Comparison of ENCODE assay signal across 16 cellular contexts in the genomic region with DNA sequence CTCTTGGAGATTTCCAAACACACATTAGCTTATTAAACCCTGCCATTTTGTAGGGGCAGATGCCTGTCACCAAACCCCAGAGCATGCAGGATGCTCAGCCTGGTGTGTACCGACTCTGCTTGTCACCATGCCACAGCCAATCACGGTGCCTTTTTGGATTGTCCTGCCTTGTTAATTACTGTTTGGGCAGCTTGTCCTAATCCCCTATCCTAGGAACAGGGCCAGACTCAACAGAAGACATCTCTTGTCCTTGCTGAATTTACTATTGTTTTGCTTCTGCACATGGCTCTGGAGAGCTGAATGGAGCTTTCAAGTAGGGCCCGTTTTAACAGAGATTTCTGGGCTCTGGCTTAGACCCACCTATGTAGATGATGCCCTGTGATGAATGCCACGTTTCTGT.
"Had no signal": no experiment of that assay in that cellular context is flagged by ENCODE, and none has a peak within 500 bp of the region (broad histone marks: within the 10 kb centered on the region; RNA-seq: fewer than 3 reads in every experiment).

No MANE protein-coding gene starts in this region.

- ATAC-seq: activated CD8-positive, alpha-beta T cell treated with anti-CD3 and anti-CD28 coated beads, Interleukin-2, amount 10 ng/mL, durations not matched to agents 7 days and 5 days; activated naive CD8-positive, alpha-beta T cell treated with anti-CD3 and anti-CD28 coated beads, Interleukin-2, amount 50 U/mL, for 24 hours; esophagus mucosa; left lung; pancreas had no signal

- DNase-seq: activated CD4-positive, alpha-beta T cell treated with anti-CD3 and anti-CD28 coated beads for 4 hours; activated CD8-positive, alpha-beta memory T cell treated with anti-CD3 and anti-CD28 coated beads, Interleukin-2, amount 50 U/mL, for 48 hours; activated CD8-positive, alpha-beta T cell treated with anti-CD3 and anti-CD28 coated beads, Interleukin-2, amount 10 ng/mL, durations not matched to agents 7 days and 5 days; activated naive CD4-positive, alpha-beta T cell; activated naive CD8-positive, alpha-beta T cell treated with anti-CD3 and anti-CD28 coated beads, Interleukin-2, amount 50 U/mL, for 24 hours; central memory CD4-positive, alpha-beta T cell; dermis blood vessel endothelial cell; glutamatergic neuron; left lung; nephron progenitor cell; pancreas; small intestine; trophoblast cell had no signal

- H3K27ac ChIP-seq: left lung, pancreas, right atrium auricular region, SK-N-MC had no signal
